In genomic region chr1:43206721-43207228, GRCh38 we compare ENCODE assay signal across 8 cellular contexts. TPM values are rescaled to one million over a fixed set of nuclear protein-coding genes. Genes with fewer than 3 reads are reported as not detected.
DNase-seq lines count a peak whose midpoint lies in the region; ATAC-seq and TF ChIP-seq lines count a peak whose summit lies in the region.

No MANE protein-coding gene starts in this region.

- H3K27ac ChIP-seq in iPS-18a (ENCODE audit: low read length) (no peak overlapping the region), subcutaneous abdominal adipose tissue (ENCODE audit: low read depth, low read length) (no peak overlapping the region)

- no peak for ATAC-seq in GM21576 (IDR thresholded peaks at IDR 0.05; ENCODE audit: unreplicated experiment)
- ATAC-seq in activated CD8-positive, alpha-beta T cell treated with anti-CD3 and anti-CD28 coated beads for 36 hours, result no peak

- CTCF ChIA-PET in activated CD8-positive, alpha-beta T cell treated with anti-CD3 and anti-CD28 coated beads for 36 hours (lab: Charles Lee), result no interaction called here

- H3K9me3 ChIP-seq in iPS-18a (ENCODE audit: control insufficient read depth, low read depth, low read length) (no peaks in the 10 kb centered on the region), subcutaneous abdominal adipose tissue (ENCODE audit: control insufficient read depth in 5 of 5, low read length in 5 of 5) (peaks cover 0 to 4% (median 0%) of the 10 kb centered on the region in 5 donors)

- intact Hi-C loops in activated CD8-positive, alpha-beta T cell treated with anti-CD3 and anti-CD28 coated beads for 36 hours (cut with micrococcal nuclease), result no loop called here

- H3K27me3 ChIP-seq in iPS-18a (ENCODE audit: control insufficient read depth, insufficient read depth, low read length), result no peaks in the 10 kb centered on the region
- H3K27me3 ChIP-seq in subcutaneous abdominal adipose tissue (ENCODE audit: control insufficient read depth in 5 of 5, insufficient read depth in 4 of 5, low read length in 5 of 5), result no peaks in the 10 kb centered on the region

- DNase-seq in HS-5 (ENCODE audit: low read depth) (peak; percentile 98), amniotic stem cell (lab: John Stamatoyannopoulos, UW) (peak; percentile 85)
- no peak for DNase-seq in stimulated activated CD4-positive, alpha-beta T cell treated with anti-CD3 and anti-CD28 coated beads, Interleukin-12 subunit alpha, Interleukin-12 subunit beta, amount 100 ng/mL, for 4 hours
- DNase-seq in activated CD8-positive, alpha-beta T cell treated with anti-CD3 and anti-CD28 coated beads for 36 hours, result no peak
- DNase-seq in activated CD8-positive, alpha-beta memory T cell treated with anti-CD3 and anti-CD28 coated beads, Interleukin-2, amount 50 U/mL, for 4 hours, result no peak

- H3K4me1 ChIP-seq in iPS-18a (ENCODE audit: control insufficient read depth, low read depth, low read length) (peaks cover 13% of the 10 kb centered on the region), subcutaneous abdominal adipose tissue (ENCODE audit: control insufficient read depth in 5 of 5, insufficient read depth in 5 of 5, low read length in 5 of 5) (peaks cover 5 to 27% (median 23%) of the 10 kb centered on the region in 5 donors)

- no peak overlapping the region for H3K9ac ChIP-seq in iPS-18a (ENCODE audit: low read length)
- no peak overlapping the region for H3K9ac ChIP-seq in subcutaneous abdominal adipose tissue (ENCODE audit: low read length in 5 of 5)

- TF ChIP-seq CTCF in activated CD8-positive, alpha-beta T cell treated with anti-CD3 and anti-CD28 coated beads for 36 hours (IDR thresholded peaks at IDR 0.05), result no peak

- H3K36me3 ChIP-seq in iPS-18a (ENCODE audit: control insufficient read depth, low read depth, low read length), result no peaks in the 10 kb centered on the region
- no peaks in the 10 kb centered on the region for H3K36me3 ChIP-seq in subcutaneous abdominal adipose tissue (ENCODE audit: control insufficient read depth in 5 of 5, insufficient read depth in 5 of 5, low read length in 5 of 5)

- H3K27me3 Mint-ChIP-seq in activated CD8-positive, alpha-beta T cell treated with anti-CD3 and anti-CD28 coated beads for 36 hours, result peaks cover 6% of the 10 kb centered on the region

- peaks cover 4% of the 10 kb centered on the region for H3K9me3 Mint-ChIP-seq in activated CD8-positive, alpha-beta T cell treated with anti-CD3 and anti-CD28 coated beads for 36 hours

- peak overlapping the region; percentile 2 for H3K4me3 ChIP-seq in iPS-18a (ENCODE audit: low read length)
- peak overlapping the region; percentile 30 to 50 (median 35) for H3K4me3 ChIP-seq in subcutaneous abdominal adipose tissue (ENCODE audit: low read depth in 1 of 5, low read length in 5 of 5)

- H3K4me3 Mint-ChIP-seq in activated CD8-positive, alpha-beta T cell treated with anti-CD3 and anti-CD28 coated beads for 36 hours, result no peak overlapping the region

- H3K36me3 Mint-ChIP-seq in activated CD8-positive, alpha-beta T cell treated with anti-CD3 and anti-CD28 coated beads for 36 hours (ENCODE audit: low read depth), result no peaks in the 10 kb centered on the region

- H3K4me1 Mint-ChIP-seq in activated CD8-positive, alpha-beta T cell treated with anti-CD3 and anti-CD28 coated beads for 36 hours (ENCODE audit: low read depth), result no peaks in the 10 kb centered on the region

- H3K27ac Mint-ChIP-seq in activated CD8-positive, alpha-beta T cell treated with anti-CD3 and anti-CD28 coated beads for 36 hours, result no peak overlapping the region

- POLR2A ChIA-PET in activated CD8-positive, alpha-beta T cell treated with anti-CD3 and anti-CD28 coated beads for 36 hours (lab: Charles Lee), result no interaction called here

RNA-seq across cellular contexts. Expression of gene CFAP57, which starts 34.6 kb away (rescaled TPM):
- under 1 TPM; 0.18 to 0.23 TPM for total RNA-seq in activated CD8-positive, alpha-beta T cell treated with anti-CD3 and anti-CD28 coated beads for 36 hours

RNA-seq across cellular contexts. Expression of gene EBNA1BP2, which starts 34.7 kb away (rescaled TPM):
- total RNA-seq in activated CD8-positive, alpha-beta T cell treated with anti-CD3 and anti-CD28 coated beads for 36 hours, result 100 to 1,000 TPM; 115 TPM

Comparison
In these comparisons a context has a peak if more than half of its experiments do, and no peak if none do; other contexts are left out.
1. DNase-seq: peak in HS-5 (single experiment) and amniotic stem cell (single experiment); none in stimulated activated CD4-positive, alpha-beta T cell treated with anti-CD3 and anti-CD28 coated beads, Interleukin-12 subunit alpha, Interleukin-12 subunit beta, amount 100 ng/mL, for 4 hours (single experiment), activated CD8-positive, alpha-beta T cell treated with anti-CD3 and anti-CD28 coated beads for 36 hours (single experiment) and activated CD8-positive, alpha-beta memory T cell treated with anti-CD3 and anti-CD28 coated beads, Interleukin-2, amount 50 U/mL, for 4 hours (single experiment).